ENCODE assay signal across 23 cellular contexts in genomic region chr6:125528614-125529013, GRCh38.
A peak's percentile ranks its signal among the peaks of the same experiment; 100 is the strongest.
DNase-seq lines count a peak whose midpoint lies in the region; ATAC-seq, FAIRE-seq and TF ChIP-seq lines count a peak whose summit lies in the region.
"Had no signal": no experiment of that assay in that cellular context is flagged by ENCODE, and none has a peak within 500 bp of the region (broad histone marks: within the 10 kb centered on the region; RNA-seq: fewer than 3 reads in every experiment).

No MANE protein-coding gene starts in this region.

- POLR2A ChIA-PET in H1 (lab: Charles Lee; ENCODE audit: partially characterized antibody): interaction anchor here (1.2 to 1.3 kb wide), 2 partner anchors 9 to 143 kb away, joined by 3 read pairs; no protein-coding TSS in a partner anchor

- peak overlapping the region; percentile 53; the same call in 1 of the 2 replicates for H2BK12ac ChIP-seq in H1 (ENCODE audit: low read depth, low read length)

- H3K27ac ChIP-seq in BLaER1 (no peak overlapping the region), H1 (ENCODE audit: low read depth, low read length) (no peak overlapping the region)
- H3K27ac ChIP-seq: esophagus squamous epithelium, heart right ventricle, prostate gland, uterus, VCaP had no signal

- no peak for TF ChIP-seq POLR2A in H1 (IDR thresholded peaks at IDR 0.05; ENCODE audit: control extremely low read depth in 1 of 2, low read depth in 2 of 2, low read length in 2 of 2)

- DNase-seq in NCI-H2227 treated with DMSO at 0.1 percent for 48 hours (lab: John Stamatoyannopoulos, UW) (peak; percentile 23), H1 (ENCODE audit: low read depth in 1 of 2, low spot score in 2 of 2) (peak in 1 of 2 experiments; percentile 70), mesothelial cell of epicardium (ENCODE audit: low spot score in 2 of 2, unreplicated experiment in 2 of 2) (no peak), hypothalamus (lab: John Stamatoyannopoulos, UW) (no peak), HuH-7 (ENCODE audit: low spot score) (no peak)
- DNase-seq: activated CD4-positive, alpha-beta memory T cell treated with anti-CD3 and anti-CD28 coated beads for 36 hours; activated naive CD4-positive, alpha-beta T cell treated with anti-CD3 and anti-CD28 coated beads, Interleukin-2, amount 50 U/mL, for 16 hours; activated T-cell treated with anti-CD3 and anti-CD28 coated beads, Interleukin-2, amount 50 U/mL, for 24 hours; Caco-2; EL; esophagus squamous epithelium; heart right ventricle; NCI-H1930; NCI-H524 treated with DMSO at 0.1 percent for 48 hours; uterus had no signal

- no peaks in the 10 kb centered on the region for H3K36me3 ChIP-seq in BLaER1
- no peaks in the 10 kb centered on the region for H3K36me3 ChIP-seq in H1 (ENCODE audit: control insufficient read depth in 2 of 4, insufficient read depth in 4 of 4, low read length in 3 of 4)
- H3K36me3 ChIP-seq: esophagus squamous epithelium, HAP-1, heart right ventricle, prostate gland, uterus had no signal

- CTCF ChIA-PET in H1 (lab: Charles Lee; ENCODE audit: partially characterized antibody): interaction anchor here (0.8 to 1.1 kb wide), 2 partner anchors 56 to 219 kb away, joined by 3 read pairs; no protein-coding TSS in a partner anchor

- H3K18ac ChIP-seq in H1 (ENCODE audit: extremely low read depth, low read length): no peak overlapping the region; the same call in 1 of the 2 replicates

- H3K4me1 ChIP-seq in BLaER1 (peaks cover 14% of the 10 kb centered on the region), H1 (replicated peaks in 1 of 4; ENCODE audit: control insufficient read depth in 3 of 4, insufficient read depth in 4 of 4, low read length in 3 of 4) (peaks cover 4 to 13% (median 8%) of the 10 kb centered on the region in 4 experiments; a peak in 6 of 7 replicates)
- H3K4me1 ChIP-seq: Caco-2, esophagus squamous epithelium, HAP-1, prostate gland, uterus had no signal

- WGBS in H1 (ENCODE audit: extremely low coverage in 1 of 2, insufficient coverage in 1 of 2, insufficient read length in 1 of 2, insufficient replicate concordance in 2 of 2, low coverage in 1 of 2, low lambda C conversion rate in 2 of 2, missing lambda C conversion rate in 1 of 2), 2 experiments: 17% methylated on average over 6 of the region's 6 CpGs; no CpG with 5 or more reads in 1 of the 2 experiments

- peak overlapping the region; percentile 75; the same call in 1 of the 2 replicates for H2BK20ac ChIP-seq in H1 (ENCODE audit: low read length)

- H3K36me3 Mint-ChIP-seq in mesothelial cell of epicardium: no peaks in the 10 kb centered on the region
- H3K36me3 Mint-ChIP-seq: activated CD4-positive, alpha-beta memory T cell treated with anti-CD3 and anti-CD28 coated beads for 36 hours had no signal

- H3K4me3 ChIP-seq in BLaER1 (no peak overlapping the region), H1 (ENCODE audit: extremely low read depth in 1 of 4, insufficient read depth in 2 of 4, low read depth in 3 of 4, low read length in 4 of 4) (0 out of 8 replicates have a peak overlapping the region, but pooled peaks of 1 of the 4 experiments have one; percentile 12)
- H3K4me3 ChIP-seq: esophagus squamous epithelium, HAP-1, heart right ventricle, prostate gland, uterus had no signal

- no peak overlapping the region for H3K56ac ChIP-seq in H1 (replicated peaks; ENCODE audit: insufficient read length, low read depth, low read length)

- H2BK15ac ChIP-seq in H1 (ENCODE audit: low read length): peak overlapping the region; percentile 1; the same call in 1 of the 2 replicates

- peaks cover 22% of the 10 kb centered on the region for H3K4me1 Mint-ChIP-seq in mesothelial cell of epicardium

- no peak overlapping the region for H4K91ac ChIP-seq in H1 (replicated peaks; ENCODE audit: insufficient read length, low read length)

- H3K27ac Mint-ChIP-seq in mesothelial cell of epicardium: peak overlapping the region; percentile 58
- H3K27ac Mint-ChIP-seq: activated CD4-positive, alpha-beta memory T cell treated with anti-CD3 and anti-CD28 coated beads for 36 hours; activated T-cell treated with anti-CD3 and anti-CD28 coated beads, Interleukin-2, amount 50 U/mL, for 24 hours; dendritic cell treated with granulocyte-macrophage colony-stimulating factor and Interleukin-4, amounts not matched to agents 40 ng/mL and 50 ng/mL, for 4 days; stimulated activated naive CD8-positive, alpha-beta T cell treated with anti-CD3 and anti-CD28 coated beads, Interleukin-15, Interleukin-2, amounts not matched to agents 100 ng/mL and 50 ng/mL, for 24 hours had no signal

- TF ChIP-seq RAD21 in H1 (IDR thresholded peaks at IDR 0.05 in 1 of 2, conservative IDR thresholded peaks at IDR 0.05 in 1 of 2; ENCODE audit: low read depth in 2 of 2, low read length in 2 of 2): peak; percentile 15 to 16; a peak in 2 of 4 replicates

- H3K9me3 Mint-ChIP-seq in mesothelial cell of epicardium: no peaks in the 10 kb centered on the region
- H3K9me3 Mint-ChIP-seq: activated CD4-positive, alpha-beta memory T cell treated with anti-CD3 and anti-CD28 coated beads for 36 hours; activated T-cell treated with anti-CD3 and anti-CD28 coated beads, Interleukin-2, amount 50 U/mL, for 24 hours; dendritic cell treated with granulocyte-macrophage colony-stimulating factor and Interleukin-4, amounts not matched to agents 40 ng/mL and 50 ng/mL, for 4 days; stimulated activated naive CD8-positive, alpha-beta T cell treated with anti-CD3 and anti-CD28 coated beads, Interleukin-15, Interleukin-2, amounts not matched to agents 100 ng/mL and 50 ng/mL, for 24 hours had no signal

- no peak overlapping the region for H3K9ac ChIP-seq in BLaER1
- H3K9ac ChIP-seq in H1 (replicated peaks in 1 of 4; ENCODE audit: extremely low read depth in 1 of 4, low read depth in 3 of 4, low read length in 3 of 4): no peak overlapping the region

- no peaks in the 10 kb centered on the region for H3K27me3 ChIP-seq in BLaER1
- no peaks in the 10 kb centered on the region for H3K27me3 ChIP-seq in H1 (replicated peaks in 1 of 4; ENCODE audit: control insufficient read depth in 3 of 4, extremely low read depth in 1 of 4, insufficient read depth in 3 of 4, low read length in 3 of 4)
- H3K27me3 ChIP-seq: uterus had no signal

- no peak overlapping the region for H3K4ac ChIP-seq in H1 (replicated peaks; ENCODE audit: insufficient read length, low read depth, low read length)

- no peak overlapping the region for H3K23ac ChIP-seq in H1 (ENCODE audit: insufficient read length)

- H2AK5ac ChIP-seq in H1 (ENCODE audit: low read depth, low read length): no peak overlapping the region

- H3K4me3 Mint-ChIP-seq in mesothelial cell of epicardium: peak overlapping the region; percentile 34
- H3K4me3 Mint-ChIP-seq: activated CD4-positive, alpha-beta memory T cell treated with anti-CD3 and anti-CD28 coated beads for 36 hours; activated T-cell treated with anti-CD3 and anti-CD28 coated beads, Interleukin-2, amount 50 U/mL, for 24 hours; dendritic cell treated with granulocyte-macrophage colony-stimulating factor and Interleukin-4, amounts not matched to agents 40 ng/mL and 50 ng/mL, for 4 days; stimulated activated naive CD8-positive, alpha-beta T cell treated with anti-CD3 and anti-CD28 coated beads, Interleukin-15, Interleukin-2, amounts not matched to agents 100 ng/mL and 50 ng/mL, for 24 hours had no signal

- peak; percentile 78 for FAIRE-seq in H1 (lab: Jason Lieb, UNC)

- peak overlapping the region; percentile 8 for H2AFZ ChIP-seq in H1 (ENCODE audit: low read length)

- no peaks in the 10 kb centered on the region for H3K9me3 ChIP-seq in BLaER1
- H3K9me3 ChIP-seq in H1 (ENCODE audit: insufficient read depth in 2 of 2, low read depth in 1 of 2, low read length in 1 of 2): no peaks in the 10 kb centered on the region
- H3K9me3 ChIP-seq: Caco-2, esophagus squamous epithelium, HAP-1, heart right ventricle, prostate gland, uterus had no signal

- peaks cover 2% of the 10 kb centered on the region for H3K27me3 Mint-ChIP-seq in mesothelial cell of epicardium (ENCODE audit: low read depth)

- TF ChIP-seq EP300 in H1 (IDR thresholded peaks at IDR 0.05; ENCODE audit: borderline replicate concordance in 1 of 2, low read depth in 2 of 2, low read length in 2 of 2): no peak

- no peaks in the 10 kb centered on the region for H3K79me2 ChIP-seq in H1 (ENCODE audit: control insufficient read depth in 1 of 2, insufficient read depth in 2 of 2, low read length in 2 of 2)

- H3K4me2 ChIP-seq in BLaER1 (peak overlapping the region; percentile 75), H1 (ENCODE audit: insufficient read depth in 1 of 2, low read depth in 2 of 2, low read length in 2 of 2) (peak overlapping the region; percentile 12 to 51; a peak in 3 of 4 replicates)

- H4K20me1 ChIP-seq in BLaER1 (no peaks in the 10 kb centered on the region), H1 (replicated peaks in 1 of 2; ENCODE audit: control insufficient read depth in 1 of 2, insufficient read depth in 2 of 2, low read length in 2 of 2) (no peaks in the 10 kb centered on the region)

- H2BK120ac ChIP-seq in H1 (replicated peaks; ENCODE audit: low read depth, low read length): no peak overlapping the region

- peak overlapping the region; percentile 46; the same call in 1 of the 2 replicates for H2BK5ac ChIP-seq in H1 (ENCODE audit: low read depth, low read length)

- no peak overlapping the region for H3K14ac ChIP-seq in H1 (ENCODE audit: insufficient read length)

- TF ChIP-seq CTCF in H1 (IDR thresholded peaks at IDR 0.05; ENCODE audit: control extremely low read depth in 1 of 3, insufficient read depth in 1 of 3, low read depth in 1 of 3, low read length in 3 of 3): no peak
- TF ChIP-seq CTCF in mesothelial cell of epicardium (IDR thresholded peaks at IDR 0.05; ENCODE audit: unreplicated experiment): no peak

- no peaks in the 10 kb centered on the region for H3K79me1 ChIP-seq in H1 (ENCODE audit: low read depth, low read length)

- H3K23me2 ChIP-seq in H1 (ENCODE audit: low read depth, low read length): no peaks in the 10 kb centered on the region

- no peak overlapping the region for H4K5ac ChIP-seq in H1 (ENCODE audit: insufficient read length, low read depth, low read length)

- ATAC-seq in HG02970 (IDR thresholded peaks at IDR 0.05; ENCODE audit: low FRiP score, unreplicated experiment) (no peak), HG02938 (IDR thresholded peaks at IDR 0.05; ENCODE audit: unreplicated experiment) (no peak)
- ATAC-seq: heart right ventricle had no signal

- H4K8ac ChIP-seq in H1 (ENCODE audit: extremely low read depth, insufficient read depth, low read length): no peak overlapping the region

TF ChIP-seq in H1, 55 proteins besides CTCF, POLR2A, EP300 and RAD21 (continues in another document):
- TF ChIP-seq CTBP2 (IDR thresholded peaks at IDR 0.05; ENCODE audit: borderline replicate concordance, insufficient read depth, insufficient read length, low read length) (no peak), CHD1 (IDR thresholded peaks at IDR 0.05; ENCODE audit: low read depth, low read length) (no peak), TAF1 (IDR thresholded peaks at IDR 0.05; ENCODE audit: low read depth, low read length) (no peak)
